ENCODE assay signal across 22 cellular contexts in the genomic region with DNA sequence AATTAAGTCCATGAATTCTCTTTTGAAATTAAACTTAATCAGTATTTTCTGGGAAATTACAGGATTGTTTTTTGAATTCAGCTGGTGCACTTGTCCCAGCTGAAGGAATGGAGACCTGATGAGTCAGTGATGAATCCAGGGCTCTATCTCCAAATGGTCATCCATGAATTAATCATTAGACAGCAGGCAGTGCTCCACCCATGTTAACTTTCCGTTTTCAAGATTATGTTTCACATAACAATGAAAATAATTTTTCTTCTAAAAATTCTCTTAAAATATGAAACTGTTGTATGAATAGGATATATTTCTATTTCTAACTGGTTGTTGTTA. TPM values are rescaled to one million over a fixed set of nuclear protein-coding genes. Genes with fewer than 3 reads are reported as not detected.
DNase-seq lines count a peak whose midpoint lies in the region; ATAC-seq, FAIRE-seq and TF ChIP-seq lines count a peak whose summit lies in the region.
"Had no signal": no experiment of that assay in that cellular context is flagged by ENCODE, and none has a peak within 500 bp of the region (broad histone marks: within the 10 kb centered on the region; RNA-seq: fewer than 3 reads in every experiment).

No MANE protein-coding gene starts in this region.

- POLR2A ChIA-PET in A549 (lab: Yijun Ruan, JAX): interaction anchor here (1.2 kb wide), 1 partner anchor 24 kb away, joined by 4 read pairs; the partner anchor contains the start of gene U2SURP
- POLR2A ChIA-PET in activated CD4-positive, alpha-beta memory T cell treated with anti-CD3 and anti-CD28 coated beads, Interleukin-2, amount 10 ng/mL, durations not matched to agents 7 days and 5 days (lab: Charles Lee): interaction anchor here (0.8 kb wide), 1 partner anchor 13 kb away, joined by 3 read pairs; no protein-coding TSS in a partner anchor

- no peak overlapping the region for H3K27ac Mint-ChIP-seq in activated CD4-positive, alpha-beta memory T cell treated with anti-CD3 and anti-CD28 coated beads, Interleukin-2, amount 10 ng/mL, durations not matched to agents 7 days and 5 days
- H3K27ac Mint-ChIP-seq: activated CD4-positive, alpha-beta memory T cell treated with anti-CD3 and anti-CD28 coated beads for 36 hours; activated naive CD4-positive, alpha-beta T cell treated with anti-CD3 and anti-CD28 coated beads for 36 hours; CD8-positive, alpha-beta T cell; T-helper 17 cell; WTC11 had no signal

- 0 out of 3 replicates have a peak overlapping the region, but pooled peaks have one; percentile 2 for H3K4me3 ChIP-seq in A549
- H3K4me3 ChIP-seq: gastroesophageal sphincter, sigmoid colon had no signal

- FAIRE-seq in A549 (lab: Jason Lieb, UNC) (no peak), H54 (lab: Jason Lieb, UNC) (peak; percentile 83)

- no peaks in the 10 kb centered on the region for H3K4me1 Mint-ChIP-seq in activated CD4-positive, alpha-beta memory T cell treated with anti-CD3 and anti-CD28 coated beads, Interleukin-2, amount 10 ng/mL, durations not matched to agents 7 days and 5 days
- H3K4me1 Mint-ChIP-seq: T-helper 17 cell had no signal

- H3K36me3 Mint-ChIP-seq in activated CD4-positive, alpha-beta memory T cell treated with anti-CD3 and anti-CD28 coated beads, Interleukin-2, amount 10 ng/mL, durations not matched to agents 7 days and 5 days (ENCODE audit: low read depth): no peaks in the 10 kb centered on the region
- H3K36me3 Mint-ChIP-seq: activated CD4-positive, alpha-beta memory T cell treated with anti-CD3 and anti-CD28 coated beads for 36 hours; CD8-positive, alpha-beta T cell; WTC11 had no signal

- ATAC-seq in A549: peak; percentile 70 to 81
- ATAC-seq in GM21515 (IDR thresholded peaks at IDR 0.05; ENCODE audit: unreplicated experiment): no peak
- ATAC-seq: CD8-positive, alpha-beta T cell; T-helper 17 cell had no signal

- peak overlapping the region; percentile 75 to 88 for H3K27ac ChIP-seq in A549
- H3K27ac ChIP-seq: sigmoid colon had no signal

- WGBS in A549 (ENCODE audit: missing lambda C conversion rate): 0% methylated on average over 1 of the region's 1 CpG

- DNase-seq in A549 (ENCODE audit: low read depth in 1 of 2, low spot score in 1 of 2) (peak; percentile 75 to 77), H54 (ENCODE audit: insufficient read length, low spot score) (no peak), RPMI7951 (ENCODE audit: low read depth) (peak; percentile 66), glomerular visceral epithelial cell (ENCODE audit: extremely low spot score) (peak; percentile 60), anterior cingulate cortex (lab: John Stamatoyannopoulos, UW) (no peak)
- DNase-seq in stimulated activated CD4-positive, alpha-beta T cell treated with anti-CD3 and anti-CD28 coated beads, Interleukin-4, amount 100 ng/mL, for 4 hours: no peak
- no peak for DNase-seq in activated CD4-positive, alpha-beta memory T cell treated with anti-CD3 and anti-CD28 coated beads, Interleukin-2, amount 10 ng/mL, durations not matched to agents 7 days and 5 days
- DNase-seq: activated CD4-positive, alpha-beta memory T cell treated with anti-CD3 and anti-CD28 coated beads for 36 hours; activated naive CD4-positive, alpha-beta T cell treated with anti-CD3 and anti-CD28 coated beads for 36 hours; activated T-cell treated with anti-CD3 and anti-CD28 coated beads, Interleukin-2, amount 50 U/mL, for 1 hour; CD8-positive, alpha-beta T cell; cortex of kidney; NCI-H1694 treated with DMSO at 0.1 percent for 48 hours; NCI-H510A; SHP77 treated with DMSO at 0.1 percent for 48 hours; T-helper 17 cell had no signal

- TF ChIP-seq POLR2A in A549 (IDR thresholded peaks at IDR 0.05; ENCODE audit: low read length) (no peak), H54 (IDR thresholded peaks at IDR 0.05; ENCODE audit: low read depth, low read length) (no peak)

- no peak overlapping the region for H3K4me3 Mint-ChIP-seq in activated CD4-positive, alpha-beta memory T cell treated with anti-CD3 and anti-CD28 coated beads, Interleukin-2, amount 10 ng/mL, durations not matched to agents 7 days and 5 days
- H3K4me3 Mint-ChIP-seq: activated CD4-positive, alpha-beta memory T cell treated with anti-CD3 and anti-CD28 coated beads for 36 hours; activated naive CD4-positive, alpha-beta T cell treated with anti-CD3 and anti-CD28 coated beads for 36 hours; CD8-positive, alpha-beta T cell; T-helper 17 cell; WTC11 had no signal

- no peaks in the 10 kb centered on the region for H3K9me3 Mint-ChIP-seq in activated CD4-positive, alpha-beta memory T cell treated with anti-CD3 and anti-CD28 coated beads, Interleukin-2, amount 10 ng/mL, durations not matched to agents 7 days and 5 days
- H3K9me3 Mint-ChIP-seq: activated CD4-positive, alpha-beta memory T cell treated with anti-CD3 and anti-CD28 coated beads for 36 hours; activated naive CD4-positive, alpha-beta T cell treated with anti-CD3 and anti-CD28 coated beads for 36 hours; CD8-positive, alpha-beta T cell; WTC11 had no signal

- no peak for TF ChIP-seq RAD21 in A549 (conservative IDR thresholded peaks at IDR 0.05 in 1 of 2, IDR thresholded peaks at IDR 0.05 in 1 of 2)

- H3K4me1 ChIP-seq in A549: peaks cover 49% of the 10 kb centered on the region

- CTCF ChIA-PET in A549 (lab: Yijun Ruan, JAX): interaction anchor here (1.0 to 3.8 kb wide), 8 partner anchors 9 to 400 kb away, joined by 3 to 22 read pairs (median 4); no protein-coding TSS in a partner anchor
- CTCF ChIA-PET in activated CD4-positive, alpha-beta memory T cell treated with anti-CD3 and anti-CD28 coated beads, Interleukin-2, amount 10 ng/mL, durations not matched to agents 7 days and 5 days (lab: Charles Lee): interaction anchor here (2.8 kb wide), 1 partner anchor 149 kb away, joined by 9 read pairs; no protein-coding TSS in a partner anchor

- peaks cover 30% of the 10 kb centered on the region for H3K27me3 Mint-ChIP-seq in activated CD4-positive, alpha-beta memory T cell treated with anti-CD3 and anti-CD28 coated beads, Interleukin-2, amount 10 ng/mL, durations not matched to agents 7 days and 5 days

- H3K4me2 ChIP-seq in A549: peak overlapping the region; percentile 67

- TF ChIP-seq CTCF in A549 (IDR thresholded peaks at IDR 0.05): no peak

- H3K9me3 ChIP-seq in A549: no peaks in the 10 kb centered on the region
- H3K9me3 ChIP-seq: gastroesophageal sphincter, sigmoid colon had no signal

- no peak for TF ChIP-seq EP300 in A549 (IDR thresholded peaks at IDR 0.05)

TF ChIP-seq in A549, 52 proteins besides CTCF, POLR2A, EP300 and RAD21 (continues in another document):
- TF ChIP-seq BCL3 (IDR thresholded peaks at IDR 0.05) (0 out of 3 replicates have a peak, but pooled peaks have one; percentile 3), FOSL2 (IDR thresholded peaks at IDR 0.05) (peak; percentile 31; the same call in 1 of the 2 replicates), FOSL2 (CRISPR knock-in tag; IDR thresholded peaks at IDR 0.05) (peak; percentile 82), HMGXB4 (CRISPR knock-in tag; IDR thresholded peaks at IDR 0.05; ENCODE audit: borderline replicate concordance) (no peak)

RNA-seq across cellular contexts. Expression of gene PAQR9, which starts 13.9 kb away (rescaled TPM):
- 3.0 TPM in 2 replicates for polyA plus RNA-seq in A549 (2011; rRNA removed)
- polyA plus RNA-seq in A549 (2012; cell fraction: cytosol; rRNA removed): 5.5 and 7.1 TPM in 2 replicates
- 5.0 and 9.9 TPM in 2 replicates for polyA plus RNA-seq in A549 (2012; cell fraction: nucleus; rRNA removed)
- polyA plus RNA-seq in A549 (2017; fragmentation: RNase III; extraction: RNeasy Plus Mini Kit Qiagen cat#74134 plus additional on column Dnase treatment): 2.8 to 3.1 TPM (median 3.0 TPM) in 3 replicates
- polyA minus RNA-seq in A549 (2011; rRNA and poly(A)+ RNA removed): 2.7 TPM in 2 replicates
- total RNA-seq in RPMI7951 (2014; rRNA removed; shearing (Covaris generic)): not detected in 2 replicates
- not detected for total RNA-seq in activated CD4-positive, alpha-beta memory T cell treated with anti-CD3 and anti-CD28 coated beads, Interleukin-2, amount 10 ng/mL, durations not matched to agents 7 days and 5 days
- total RNA-seq: activated CD4-positive, alpha-beta memory T cell treated with anti-CD3 and anti-CD28 coated beads for 36 hours; activated naive CD4-positive, alpha-beta T cell treated with anti-CD3 and anti-CD28 coated beads for 36 hours; CD8-positive, alpha-beta T cell; gastroesophageal sphincter; lower leg skin; sigmoid colon; T-helper 17 cell; urinary bladder had no signal
- polyA plus RNA-seq: sigmoid colon had no signal

RNA-seq across cellular contexts. Expression of gene U2SURP, which starts 24.0 kb away (rescaled TPM):
- 109 and 166 TPM in 2 replicates for polyA plus RNA-seq in A549 (2011; rRNA removed)
- 15.6 and 20.1 TPM in 2 replicates for polyA plus RNA-seq in A549 (2012; cell fraction: cytosol; rRNA removed)
- polyA plus RNA-seq in A549 (2012; cell fraction: nucleus; rRNA removed): 15.9 and 22.4 TPM in 2 replicates
- 87.8 to 104 TPM (median 90.1 TPM) in 3 replicates for polyA plus RNA-seq in A549 (2017; fragmentation: RNase III; extraction: RNeasy Plus Mini Kit Qiagen cat#74134 plus additional on column Dnase treatment)
- polyA minus RNA-seq in A549 (2011; rRNA and poly(A)+ RNA removed): 75.1 and 82.8 TPM in 2 replicates
- 64.3 and 84.7 TPM in 2 replicates for total RNA-seq in RPMI7951 (2014; rRNA removed; shearing (Covaris generic))
- total RNA-seq in activated CD4-positive, alpha-beta memory T cell treated with anti-CD3 and anti-CD28 coated beads, Interleukin-2, amount 10 ng/mL, durations not matched to agents 7 days and 5 days: 100 to 1,000 TPM; 106 to 120 TPM

Comparison
In these comparisons a context has a peak if more than half of its experiments do, and no peak if none do; other contexts are left out.
1. DNase-seq: peak in A549 (2 of 2), RPMI7951 (single experiment) and glomerular visceral epithelial cell (single experiment); none in H54 (single experiment), stimulated activated CD4-positive, alpha-beta T cell treated with anti-CD3 and anti-CD28 coated beads, Interleukin-4, amount 100 ng/mL, for 4 hours (0 of 2), anterior cingulate cortex (0 of 58) and activated CD4-positive, alpha-beta memory T cell treated with anti-CD3 and anti-CD28 coated beads, Interleukin-2, amount 10 ng/mL, durations not matched to agents 7 days and 5 days (single experiment).